2 cellular contexts compared by ENCODE assay signal in the genomic region with DNA sequence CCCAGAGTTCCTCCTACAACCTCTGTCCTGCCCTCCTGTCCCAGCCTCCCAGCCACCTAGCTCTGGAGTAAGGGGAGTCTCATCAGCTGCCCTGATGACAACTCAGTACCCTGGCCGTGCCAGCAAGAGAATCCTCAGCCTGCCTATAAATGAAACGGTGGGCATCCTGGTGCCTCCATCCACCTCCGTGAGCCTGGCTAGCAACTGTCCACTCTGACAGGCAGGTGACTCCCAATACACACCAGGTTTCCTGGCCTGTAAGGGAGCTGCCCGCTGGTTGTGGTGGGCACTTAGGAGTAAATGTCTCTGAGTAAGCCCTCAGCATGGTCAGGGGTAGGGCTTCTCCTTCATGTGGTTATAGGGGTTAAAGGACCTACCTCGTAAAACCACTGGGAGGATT.
TF ChIP-seq lines count a peak whose summit lies in the region.

No MANE protein-coding gene starts in this region.

TF ChIP-seq in IMR-90, 13 proteins besides CTCF, POLR2A, EP300 and RAD21:
- TF ChIP-seq RFX5 (IDR thresholded peaks at IDR 0.05; ENCODE audit: low read depth, low read length) (no peak), CHD1 (IDR thresholded peaks at IDR 0.05; ENCODE audit: low read depth, low read length) (no peak), CEBPB (IDR thresholded peaks at IDR 0.05; ENCODE audit: low read depth, low read length) (no peak), RCOR1 (IDR thresholded peaks at IDR 0.05; ENCODE audit: insufficient replicate concordance, low read length) (no peak), NFE2L2 (IDR thresholded peaks at IDR 0.05; ENCODE audit: low read depth, low read length) (no peak), BHLHE40 (IDR thresholded peaks at IDR 0.05; ENCODE audit: low read depth, low read length) (no peak), SMC3 (IDR thresholded peaks at IDR 0.05; ENCODE audit: low read depth, low read length) (no peak), MAZ (IDR thresholded peaks at IDR 0.05; ENCODE audit: borderline replicate concordance, low read depth, low read length) (no peak), MAFK (IDR thresholded peaks at IDR 0.05; ENCODE audit: low read depth, low read length) (no peak), FOS (IDR thresholded peaks at IDR 0.05; ENCODE audit: low read depth, low read length) (no peak), MXI1 (IDR thresholded peaks at IDR 0.05; ENCODE audit: borderline replicate concordance, low read depth, low read length) (no peak)
- TF ChIP-seq, protein P1, sequence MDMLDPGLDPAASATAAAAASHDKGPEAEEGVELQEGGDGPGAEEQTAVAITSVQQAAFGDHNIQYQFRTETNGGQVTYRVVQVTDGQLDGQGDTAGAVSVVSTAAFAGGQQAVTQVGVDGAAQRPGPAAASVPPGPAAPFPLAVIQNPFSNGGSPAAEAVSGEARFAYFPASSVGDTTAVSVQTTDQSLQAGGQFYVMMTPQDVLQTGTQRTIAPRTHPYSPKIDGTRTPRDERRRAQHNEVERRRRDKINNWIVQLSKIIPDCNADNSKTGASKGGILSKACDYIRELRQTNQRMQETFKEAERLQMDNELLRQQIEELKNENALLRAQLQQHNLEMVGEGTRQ (IDR thresholded peaks at IDR 0.05; ENCODE audit: low read depth, low read length) = no peak
- TF ChIP-seq, protein P2, sequence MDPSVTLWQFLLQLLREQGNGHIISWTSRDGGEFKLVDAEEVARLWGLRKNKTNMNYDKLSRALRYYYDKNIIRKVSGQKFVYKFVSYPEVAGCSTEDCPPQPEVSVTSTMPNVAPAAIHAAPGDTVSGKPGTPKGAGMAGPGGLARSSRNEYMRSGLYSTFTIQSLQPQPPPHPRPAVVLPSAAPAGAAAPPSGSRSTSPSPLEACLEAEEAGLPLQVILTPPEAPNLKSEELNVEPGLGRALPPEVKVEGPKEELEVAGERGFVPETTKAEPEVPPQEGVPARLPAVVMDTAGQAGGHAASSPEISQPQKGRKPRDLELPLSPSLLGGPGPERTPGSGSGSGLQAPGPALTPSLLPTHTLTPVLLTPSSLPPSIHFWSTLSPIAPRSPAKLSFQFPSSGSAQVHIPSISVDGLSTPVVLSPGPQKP (IDR thresholded peaks at IDR 0.05; ENCODE audit: borderline replicate concordance, low read depth, low read length) = no peak
TF ChIP-seq in IMR-90: peak in this region for 0.

TF ChIP-seq in HepG2, 621 proteins besides CTCF, POLR2A, EP300 and RAD21:
- no peak for TF ChIP-seq SOX6 (IDR thresholded peaks at IDR 0.05)
- TF ChIP-seq SOX6 (CRISPR knock-in tag; IDR thresholded peaks at IDR 0.05) = no peak
- no peak for TF ChIP-seq PAWR (CRISPR knock-in tag; IDR thresholded peaks at IDR 0.05; ENCODE audit: borderline replicate concordance)
- no peak for TF ChIP-seq ZNF775 (CRISPR knock-in tag; IDR thresholded peaks at IDR 0.05; ENCODE audit: borderline replicate concordance)
- TF ChIP-seq, protein P3, sequence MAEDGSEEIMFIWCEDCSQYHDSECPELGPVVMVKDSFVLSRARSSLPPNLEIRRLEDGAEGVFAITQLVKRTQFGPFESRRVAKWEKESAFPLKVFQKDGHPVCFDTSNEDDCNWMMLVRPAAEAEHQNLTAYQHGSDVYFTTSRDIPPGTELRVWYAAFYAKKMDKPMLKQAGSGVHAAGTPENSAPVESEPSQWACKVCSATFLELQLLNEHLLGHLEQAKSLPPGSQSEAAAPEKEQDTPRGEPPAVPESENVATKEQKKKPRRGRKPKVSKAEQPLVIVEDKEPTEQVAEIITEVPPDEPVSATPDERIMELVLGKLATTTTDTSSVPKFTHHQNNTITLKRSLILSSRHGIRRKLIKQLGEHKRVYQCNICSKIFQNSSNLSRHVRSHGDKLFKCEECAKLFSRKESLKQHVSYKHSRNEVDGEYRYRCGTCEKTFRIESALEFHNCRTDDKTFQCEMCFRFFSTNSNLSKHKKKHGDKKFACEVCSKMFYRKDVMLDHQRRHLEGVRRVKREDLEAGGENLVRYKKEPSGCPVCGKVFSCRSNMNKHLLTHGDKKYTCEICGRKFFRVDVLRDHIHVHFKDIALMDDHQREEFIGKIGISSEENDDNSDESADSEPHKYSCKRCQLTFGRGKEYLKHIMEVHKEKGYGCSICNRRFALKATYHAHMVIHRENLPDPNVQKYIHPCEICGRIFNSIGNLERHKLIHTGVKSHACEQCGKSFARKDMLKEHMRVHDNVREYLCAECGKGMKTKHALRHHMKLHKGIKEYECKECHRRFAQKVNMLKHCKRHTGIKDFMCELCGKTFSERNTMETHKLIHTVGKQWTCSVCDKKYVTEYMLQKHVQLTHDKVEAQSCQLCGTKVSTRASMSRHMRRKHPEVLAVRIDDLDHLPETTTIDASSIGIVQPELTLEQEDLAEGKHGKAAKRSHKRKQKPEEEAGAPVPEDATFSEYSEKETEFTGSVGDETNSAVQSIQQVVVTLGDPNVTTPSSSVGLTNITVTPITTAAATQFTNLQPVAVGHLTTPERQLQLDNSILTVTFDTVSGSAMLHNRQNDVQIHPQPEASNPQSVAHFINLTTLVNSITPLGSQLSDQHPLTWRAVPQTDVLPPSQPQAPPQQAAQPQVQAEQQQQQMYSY (CRISPR knock-in tag; IDR thresholded peaks at IDR 0.05) = no peak
- no peak for TF ChIP-seq JUN (CRISPR knock-in tag; IDR thresholded peaks at IDR 0.05)
- TF ChIP-seq NFE2L2 (IDR thresholded peaks at IDR 0.05; ENCODE audit: low read length) = no peak
- TF ChIP-seq ZNF674 (CRISPR knock-in tag; IDR thresholded peaks at IDR 0.05; ENCODE audit: low read depth) = no peak
- TF ChIP-seq, protein P4, sequence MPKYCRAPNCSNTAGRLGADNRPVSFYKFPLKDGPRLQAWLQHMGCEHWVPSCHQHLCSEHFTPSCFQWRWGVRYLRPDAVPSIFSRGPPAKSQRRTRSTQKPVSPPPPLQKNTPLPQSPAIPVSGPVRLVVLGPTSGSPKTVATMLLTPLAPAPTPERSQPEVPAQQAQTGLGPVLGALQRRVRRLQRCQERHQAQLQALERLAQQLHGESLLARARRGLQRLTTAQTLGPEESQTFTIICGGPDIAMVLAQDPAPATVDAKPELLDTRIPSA (CRISPR knock-in tag; IDR thresholded peaks at IDR 0.05; ENCODE audit: borderline replicate concordance) = no peak
- no peak for TF ChIP-seq KLF12 (CRISPR knock-in tag; IDR thresholded peaks at IDR 0.05; ENCODE audit: borderline replicate concordance)
- TF ChIP-seq, protein P5, sequence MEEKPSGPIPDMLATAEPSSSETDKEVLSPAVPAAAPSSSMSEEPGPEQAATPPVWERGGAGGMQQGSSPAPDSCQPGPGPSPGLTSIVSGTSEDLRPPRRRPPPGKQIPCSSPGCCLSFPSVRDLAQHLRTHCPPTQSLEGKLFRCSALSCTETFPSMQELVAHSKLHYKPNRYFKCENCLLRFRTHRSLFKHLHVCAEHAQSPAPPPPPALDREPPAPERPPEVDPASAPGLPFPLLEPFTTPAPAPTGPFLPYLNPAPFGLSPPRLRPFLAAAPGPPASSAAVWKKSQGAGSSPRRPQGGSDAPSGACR (CRISPR knock-in tag; IDR thresholded peaks at IDR 0.05) = no peak
- TF ChIP-seq ZNF225 (CRISPR knock-in tag; IDR thresholded peaks at IDR 0.05) = no peak
- no peak for TF ChIP-seq KLF13 (CRISPR knock-in tag; IDR thresholded peaks at IDR 0.05)
- no peak for TF ChIP-seq KAT7 (CRISPR knock-in tag; IDR thresholded peaks at IDR 0.05; ENCODE audit: borderline replicate concordance)
- no peak for TF ChIP-seq NCOA1 (CRISPR knock-in tag; IDR thresholded peaks at IDR 0.05)
- no peak for TF ChIP-seq HOXA5 (CRISPR knock-in tag; IDR thresholded peaks at IDR 0.05)
- TF ChIP-seq HDAC1 (CRISPR knock-in tag; IDR thresholded peaks at IDR 0.05) = no peak
- no peak for TF ChIP-seq PAF1 (CRISPR knock-in tag; IDR thresholded peaks at IDR 0.05)
- TF ChIP-seq ZNF235 (CRISPR knock-in tag; IDR thresholded peaks at IDR 0.05; ENCODE audit: borderline replicate concordance) = no peak
- no peak for TF ChIP-seq CEBPB (IDR thresholded peaks at IDR 0.05; ENCODE audit: borderline replicate concordance, low read depth, low read length)
